In the genomic region with DNA sequence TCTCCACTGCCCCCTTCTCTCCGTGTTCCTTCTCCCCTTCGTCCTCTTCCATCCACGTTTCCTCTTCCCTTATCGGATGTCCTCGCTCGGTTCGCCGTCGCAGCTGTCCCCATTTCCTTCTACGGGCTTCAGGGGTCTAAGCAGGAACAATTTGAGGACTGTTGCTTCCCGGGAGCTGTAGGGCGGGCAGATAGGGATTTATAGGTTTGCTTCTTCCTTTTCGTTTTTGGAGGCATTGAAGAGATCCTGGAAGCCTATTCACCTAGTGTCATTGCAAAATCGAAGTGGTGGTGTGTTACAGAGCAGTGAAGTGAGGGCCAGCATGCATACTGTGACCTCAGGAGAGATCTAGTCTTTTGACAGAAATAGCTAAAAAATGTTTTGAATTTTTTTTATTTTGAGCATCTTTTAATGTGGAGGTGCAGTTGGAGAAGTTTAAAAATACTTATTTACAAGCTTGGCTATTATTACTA, we compare ENCODE assay signal across 8 cellular contexts. TPM values are rescaled to one million over a fixed set of nuclear protein-coding genes. Genes with fewer than 3 reads are reported as not detected.
DNase-seq lines count a peak whose midpoint lies in the region; ATAC-seq and TF ChIP-seq lines count a peak whose summit lies in the region.

No MANE protein-coding gene starts in this region.

- H3K36me3 ChIP-seq in ectodermal cell (ENCODE audit: control insufficient read depth, insufficient read depth, low read length), result no peaks in the 10 kb centered on the region
- no peaks in the 10 kb centered on the region for H3K36me3 ChIP-seq in mesendoderm (ENCODE audit: control insufficient read depth, insufficient read depth, low read length)
- no peaks in the 10 kb centered on the region for H3K36me3 ChIP-seq in vagina

- H3K4ac ChIP-seq in mesendoderm (ENCODE audit: low read depth, low read length), result no peak overlapping the region

- 1% methylated on average over 14 of the region's 14 CpGs for WGBS in ectodermal cell, 2 experiments
- WGBS in mesendoderm (ENCODE audit: extremely low coverage, insufficient coverage, low lambda C conversion rate), result no CpG with 5 or more reads among the region's 14 CpGs

- peak overlapping the region; percentile 65 for H3K4me3 ChIP-seq in ectodermal cell (ENCODE audit: insufficient read depth, low read depth, low read length)
- H3K4me3 ChIP-seq in mesendoderm (ENCODE audit: low read length), result peak overlapping the region; percentile 97
- peak overlapping the region; percentile 87 to 92 for H3K4me3 ChIP-seq in vagina

- H3K9me3 ChIP-seq in ectodermal cell (ENCODE audit: control insufficient read depth, low read length) (no peaks in the 10 kb centered on the region), vagina (no peaks in the 10 kb centered on the region)

- peak overlapping the region; percentile 95 for H3K9ac ChIP-seq in mesendoderm (ENCODE audit: low read length)

- TF ChIP-seq POLR2A in vagina (IDR thresholded peaks at IDR 0.05), result no peak

- no peak overlapping the region for H2BK120ac ChIP-seq in mesendoderm (ENCODE audit: low read depth, low read length)

- no peak overlapping the region for H3K23ac ChIP-seq in mesendoderm (ENCODE audit: low read length)

- intact Hi-C loops in vagina (cut with DNase I), result no loop called here

- no peak for TF ChIP-seq CTCF in vagina (IDR thresholded peaks at IDR 0.05)

- DNase-seq in activated CD4-positive, alpha-beta T cell treated with anti-CD3 and anti-CD28 coated beads for 48 hours, result peak; percentile 13
- DNase-seq in activated CD4-positive, alpha-beta T cell treated with anti-CD3 and anti-CD28 coated beads, Interleukin-2, amount 50 U/mL, for 1 hour, result no peak
- DNase-seq in RPMI7951 (ENCODE audit: low read depth), result peak; percentile 29
- DNase-seq in mesendoderm, result peak; percentile 33
- no peak for DNase-seq in vagina (ENCODE audit: extremely low spot score in 2 of 2)
- DNase-seq in NCI-H187 (lab: John Stamatoyannopoulos, UW), result no peak

- peak overlapping the region; percentile 99 for H3K4me2 ChIP-seq in mesendoderm (ENCODE audit: low read length)

- H3K18ac ChIP-seq in mesendoderm (ENCODE audit: low read length), result no peak overlapping the region

- H3K4me1 ChIP-seq in ectodermal cell (ENCODE audit: control insufficient read depth, insufficient read depth, low read length) (no peaks in the 10 kb centered on the region), mesendoderm (ENCODE audit: control insufficient read depth, low read depth, low read length) (no peaks in the 10 kb centered on the region), vagina (peaks cover 33% of the 10 kb centered on the region)

- peak overlapping the region; percentile 95 for H3K56ac ChIP-seq in mesendoderm (ENCODE audit: low read length)

- no peak overlapping the region for H2AK5ac ChIP-seq in mesendoderm (ENCODE audit: low read length)

- H3K27me3 ChIP-seq in ectodermal cell (ENCODE audit: control insufficient read depth, insufficient read depth, low read length, poor library complexity, severe bottlenecking), result no peaks in the 10 kb centered on the region
- H3K27me3 ChIP-seq in mesendoderm (ENCODE audit: insufficient read depth, low read length, poor library complexity), result no peaks in the 10 kb centered on the region
- H3K27me3 ChIP-seq in vagina, result no peaks in the 10 kb centered on the region

- no peak for ATAC-seq in HG03520 (IDR thresholded peaks at IDR 0.05; ENCODE audit: unreplicated experiment)

- no peak overlapping the region for H4K8ac ChIP-seq in mesendoderm (ENCODE audit: low read depth, low read length)

- H2BK5ac ChIP-seq in mesendoderm (ENCODE audit: low read length), result no peak overlapping the region

- no peak overlapping the region for H3K27ac ChIP-seq in ectodermal cell (ENCODE audit: insufficient read depth, low read depth, low read length, poor library complexity, severe bottlenecking)
- H3K27ac ChIP-seq in mesendoderm (ENCODE audit: low read depth, low read length), result no peak overlapping the region
- H3K27ac ChIP-seq in vagina, result peak overlapping the region; percentile 88

- no peak overlapping the region for H2BK15ac ChIP-seq in mesendoderm (replicated peaks; ENCODE audit: low read depth)

- H4K5ac ChIP-seq in mesendoderm (ENCODE audit: low read length), result no peak overlapping the region

- H3K79me1 ChIP-seq in mesendoderm (ENCODE audit: low read length), result peaks cover 10% of the 10 kb centered on the region

- peaks cover 7% of the 10 kb centered on the region for H3K79me2 ChIP-seq in mesendoderm (ENCODE audit: control insufficient read depth, insufficient read depth, low read length)

RNA-seq across cellular contexts. Expression of gene ZYG11B, which starts 0.9 kb away (rescaled TPM):
- 23.6 and 27.5 TPM in 2 replicates for total RNA-seq in RPMI7951 (2014; rRNA removed; shearing (Covaris generic))
- 19.3 TPM for polyA plus RNA-seq in ectodermal cell (2013, experiment 1 of 4)
- polyA plus RNA-seq in ectodermal cell (2013, experiment 2 of 4), result 19.5 TPM
- polyA plus RNA-seq in ectodermal cell (2013, experiment 3 of 4), result 14.6 TPM
- 17.8 TPM for polyA plus RNA-seq in ectodermal cell (2013, experiment 4 of 4)
- polyA plus RNA-seq in mesendoderm (2013, experiment 1 of 2), result 8.4 TPM
- 8.4 TPM for polyA plus RNA-seq in mesendoderm (2013, experiment 2 of 2)
- total RNA-seq in vagina, result 30.4 TPM

RNA-seq across cellular contexts. Expression of gene COA7, which starts 29.0 kb away (rescaled TPM):
- 10.0 and 10.2 TPM in 2 replicates for total RNA-seq in RPMI7951 (2014; rRNA removed; shearing (Covaris generic))
- polyA plus RNA-seq in ectodermal cell (2013, experiment 1 of 4), result 21.1 TPM
- polyA plus RNA-seq in ectodermal cell (2013, experiment 2 of 4), result 25.3 TPM
- polyA plus RNA-seq in ectodermal cell (2013, experiment 3 of 4), result 15.6 TPM
- polyA plus RNA-seq in ectodermal cell (2013, experiment 4 of 4), result 18.2 TPM
- polyA plus RNA-seq in mesendoderm (2013, experiment 1 of 2), result 21.1 TPM
- 22.1 TPM for polyA plus RNA-seq in mesendoderm (2013, experiment 2 of 2)
- total RNA-seq in vagina, result 9.8 TPM

Comparison
In these comparisons a context has a peak if more than half of its experiments do, and no peak if none do; other contexts are left out.
1. DNase-seq: peak in activated CD4-positive, alpha-beta T cell treated with anti-CD3 and anti-CD28 coated beads for 48 hours (single experiment), RPMI7951 (single experiment) and mesendoderm (single experiment); none in activated CD4-positive, alpha-beta T cell treated with anti-CD3 and anti-CD28 coated beads, Interleukin-2, amount 50 U/mL, for 1 hour (single experiment), vagina (0 of 2) and NCI-H187 (0 of 2).
2. Peak in every context shown above with its lines, with median percentiles within 50 percentile points of each other: H3K4me3 ChIP-seq.